ENCODE assay signal across 5 cellular contexts in the genomic region with DNA sequence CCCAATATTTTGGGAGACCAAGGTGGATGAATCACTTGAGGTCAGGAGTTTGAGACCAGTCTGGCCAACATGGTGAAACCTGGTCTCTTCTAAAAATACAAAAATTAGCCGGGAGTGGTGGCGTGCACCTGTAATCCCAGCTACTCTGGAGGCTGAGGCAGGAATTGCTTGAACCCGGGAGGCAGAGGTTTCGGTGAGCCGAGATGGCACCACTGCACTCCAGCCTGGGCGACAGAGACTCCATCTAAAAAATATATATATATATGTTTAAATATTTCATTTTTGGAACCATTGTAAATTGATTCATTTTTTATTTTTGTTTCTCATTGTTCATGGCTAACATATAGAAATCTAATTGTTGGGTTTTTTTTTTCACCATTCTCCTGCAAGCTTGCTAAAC.
A peak's percentile ranks its signal among the peaks of the same experiment; 100 is the strongest.
DNase-seq lines count a peak whose midpoint lies in the region; FAIRE-seq and TF ChIP-seq lines count a peak whose summit lies in the region.
"Not testable (repeated sequence)": the region's sequence is repeated elsewhere in the genome, so short reads cannot be mapped to it uniquely, and the experiment has no call there.

No MANE protein-coding gene starts in this region.

- intact Hi-C loops in kidney (cut with DNase I); sigmoid colon (cut with DNase I): not testable (repeated sequence)

- peak; percentile 52 for DNase-seq in activated effector memory CD4-positive, alpha-beta T cell treated with anti-CD3 and anti-CD28 coated beads, Interleukin-2, amount 50 U/mL, for 16 hours
- DNase-seq in kidney (peak; percentile 5), mesenteric fat pad (ENCODE audit: low spot score) (peak; percentile 62), sigmoid colon (peak; percentile 45)
- peak; percentile 4 for DNase-seq in stimulated activated CD8-positive, alpha-beta memory T cell treated with anti-CD3 and anti-CD28 coated beads, Interleukin-4, amount 100 ng/mL, for 48 hours

- H3K9ac ChIP-seq in kidney (ENCODE audit: low read length in 2 of 2): not testable (repeated sequence)

- 89 to 95% methylated on average over 6 of the region's 6 CpGs for WGBS in sigmoid colon, 2 donors

- H3K36me3 ChIP-seq in kidney (ENCODE audit: control insufficient read depth in 1 of 2, insufficient read depth in 2 of 2, low read length in 2 of 2); sigmoid colon: not testable (repeated sequence)

- not testable (repeated sequence) for H3K27ac ChIP-seq in kidney (ENCODE audit: low read depth in 2 of 2, low read length in 2 of 2); sigmoid colon

- not testable (repeated sequence) for FAIRE-seq in kidney (lab: Jason Lieb, UNC)

- TF ChIP-seq EP300 in sigmoid colon (IDR thresholded peaks at IDR 0.05): not testable (repeated sequence)

- not testable (repeated sequence) for H3K4me3 ChIP-seq in kidney (ENCODE audit: low read length in 2 of 2); sigmoid colon

- not testable (repeated sequence) for TF ChIP-seq CTCF in kidney (IDR thresholded peaks at IDR 0.05; ENCODE audit: borderline replicate concordance, extremely low read depth, insufficient read depth); sigmoid colon (IDR thresholded peaks at IDR 0.05)

- H3K4me1 ChIP-seq in kidney (ENCODE audit: control insufficient read depth in 1 of 2, insufficient read depth in 1 of 2, low read depth in 1 of 2, low read length in 2 of 2); sigmoid colon: not testable (repeated sequence)

- H3K9me3 ChIP-seq in kidney (ENCODE audit: control insufficient read depth in 1 of 2, low read length in 2 of 2); sigmoid colon: not testable (repeated sequence)

- peaks cover 0 to 33% (median 14%) of the 10 kb centered on the region in 3 donors for H3K27me3 ChIP-seq in sigmoid colon

- not testable (repeated sequence) for TF ChIP-seq POLR2A in sigmoid colon (IDR thresholded peaks at IDR 0.05)

Comparison
In these comparisons a context has a peak if more than half of its experiments do, and no peak if none do; other contexts are left out.
1. DNase-seq: peak in every context shown above with its lines; median percentile 62 in mesenteric fat pad; 52 in activated effector memory CD4-positive, alpha-beta T cell treated with anti-CD3 and anti-CD28 coated beads, Interleukin-2, amount 50 U/mL, for 16 hours; 45 in sigmoid colon; 5 in kidney; 4 in stimulated activated CD8-positive, alpha-beta memory T cell treated with anti-CD3 and anti-CD28 coated beads, Interleukin-4, amount 100 ng/mL, for 48 hours.